ENCODE assay signal across 32 cellular contexts in the genomic region with DNA sequence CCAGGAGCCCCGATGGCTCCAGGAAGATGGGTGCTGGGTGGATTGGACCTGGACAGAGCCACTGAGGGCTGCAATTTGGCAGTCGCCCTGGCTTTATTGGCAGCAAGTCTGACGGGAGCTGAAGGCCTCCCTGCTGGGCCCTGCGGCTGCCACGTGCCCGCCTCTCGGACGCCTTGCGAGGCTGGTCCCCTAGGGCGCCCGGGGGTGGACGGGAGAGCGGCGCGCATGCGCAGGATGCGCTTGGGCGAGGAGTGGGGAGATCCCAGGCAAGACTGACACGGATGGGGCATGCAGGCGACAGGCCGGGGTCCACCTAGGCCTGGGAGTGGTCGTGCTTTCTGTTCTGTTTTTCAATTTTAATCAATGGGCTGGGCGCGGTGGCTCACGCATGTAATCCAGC.
"Had no signal": no experiment of that assay in that cellular context is flagged by ENCODE, and none has a peak within 500 bp of the region (broad histone marks: within the 10 kb centered on the region; RNA-seq: fewer than 3 reads in every experiment).

No MANE protein-coding gene starts in this region.

- ATAC-seq: activated CD4-positive, alpha-beta T cell treated with anti-CD3 and anti-CD28 coated beads for 36 hours; activated CD8-positive, alpha-beta memory T cell treated with anti-CD3 and anti-CD28 coated beads, Interleukin-2, amount 10 ng/mL, durations not matched to agents 7 days and 5 days; activated CD8-positive, alpha-beta T cell treated with anti-CD3 and anti-CD28 coated beads, Interleukin-2, amount 10 ng/mL, durations not matched to agents 7 days and 5 days; activated naive CD8-positive, alpha-beta T cell treated with anti-CD3 and anti-CD28 coated beads, Interleukin-2, amount 50 U/mL, for 24 hours; effector memory CD8-positive, alpha-beta T cell had no signal

- DNase-seq: activated CD4-positive, alpha-beta memory T cell treated with anti-CD3 and anti-CD28 coated beads for 36 hours; activated CD4-positive, alpha-beta T cell treated with anti-CD3 and anti-CD28 coated beads for 36 hours; activated CD4-positive, alpha-beta T cell treated with anti-CD3 and anti-CD28 coated beads, Interleukin-2, amount 10 ng/mL, durations not matched to agents 24 days and 14 days; activated CD4-positive, CD25-positive, alpha-beta regulatory T cell; activated CD4-positive, CD25-positive, alpha-beta regulatory T cell treated with anti-CD3 and anti-CD28 coated beads, Interleukin-2, amount 50 U/mL, for 72 hours; activated CD8-positive, alpha-beta memory T cell treated with anti-CD3 and anti-CD28 coated beads, Interleukin-2, amount 10 ng/mL, durations not matched to agents 7 days and 5 days; activated CD8-positive, alpha-beta memory T cell treated with anti-CD3 and anti-CD28 coated beads, Interleukin-2, amount 50 U/mL, for 4 hours; activated CD8-positive, alpha-beta T cell treated with anti-CD3 and anti-CD28 coated beads, Interleukin-2, amount 10 ng/mL, durations not matched to agents 7 days and 5 days; activated effector memory CD4-positive, alpha-beta T cell treated with anti-CD3 and anti-CD28 coated beads, Interleukin-2, amount 50 U/mL, for 16 hours; activated naive CD4-positive, alpha-beta T cell treated with anti-CD3 and anti-CD28 coated beads for 36 hours; activated naive CD8-positive, alpha-beta T cell treated with anti-CD3 and anti-CD28 coated beads for 36 hours; activated naive CD8-positive, alpha-beta T cell treated with anti-CD3 and anti-CD28 coated beads, Interleukin-2, amount 50 U/mL, for 24 hours; activated T-cell treated with anti-CD3 and anti-CD28 coated beads, Interleukin-2, amount 50 U/mL, for 1 hour; activated T-cell treated with anti-CD3 and anti-CD28 coated beads, Interleukin-2, amount 50 U/mL, for 48 hours; brain microvascular endothelial cell; cortex of kidney; dermis blood vessel endothelial cell; effector CD4-positive, alpha-beta T cell; effector memory CD8-positive, alpha-beta T cell; esophagus squamous epithelium; foreskin melanocyte; T-helper 2 cell had no signal

- H3K27ac Mint-ChIP-seq: activated CD4-positive, alpha-beta memory T cell treated with anti-CD3 and anti-CD28 coated beads for 36 hours; activated CD4-positive, alpha-beta T cell treated with anti-CD3 and anti-CD28 coated beads for 36 hours; activated CD4-positive, alpha-beta T cell treated with anti-CD3 and anti-CD28 coated beads, Interleukin-2, amount 10 ng/mL, durations not matched to agents 24 days and 14 days; activated CD8-positive, alpha-beta memory T cell treated with anti-CD3 and anti-CD28 coated beads, Interleukin-2, amount 10 ng/mL, durations not matched to agents 7 days and 5 days; activated CD8-positive, alpha-beta T cell treated with anti-CD3 and anti-CD28 coated beads, Interleukin-2, amount 10 ng/mL, durations not matched to agents 7 days and 5 days; activated naive CD4-positive, alpha-beta T cell treated with anti-CD3 and anti-CD28 coated beads for 36 hours; activated naive CD4-positive, alpha-beta T cell treated with anti-CD3 and anti-CD28 coated beads, Interleukin-2, amount 50 U/mL, for 24 hours; activated naive CD8-positive, alpha-beta T cell treated with anti-CD3 and anti-CD28 coated beads for 36 hours; activated naive CD8-positive, alpha-beta T cell treated with anti-CD3 and anti-CD28 coated beads, Interleukin-2, amount 50 U/mL, for 24 hours; activated T-helper 1 cell treated with anti-CD3 and anti-CD28 coated beads, Interleukin-12 subunit alpha, Interleukin-12 subunit beta, Interleukin-2, Interleukin-4 antibody, amounts not matched to agents 30 ng/mL and 10 ng/mL and 1 ng/mL, durations not matched to agents 14 hours and 24 hours and 36 hours; activated T-helper 2 cell treated with anti-CD3 and anti-CD28 coated beads, Interferon-gamma antibody, Interleukin-2, Interleukin-4, amounts not matched to agents 10 μg/mL and 5 μg/mL and 100 μg/mL, durations not matched to agents 14 hours and 24 hours and 36 hours; effector memory CD8-positive, alpha-beta T cell had no signal

- H3K4me3 Mint-ChIP-seq: activated CD4-positive, alpha-beta memory T cell treated with anti-CD3 and anti-CD28 coated beads for 36 hours; activated CD4-positive, alpha-beta T cell treated with anti-CD3 and anti-CD28 coated beads for 36 hours; activated CD4-positive, alpha-beta T cell treated with anti-CD3 and anti-CD28 coated beads, Interleukin-2, amount 10 ng/mL, durations not matched to agents 24 days and 14 days; activated CD8-positive, alpha-beta memory T cell treated with anti-CD3 and anti-CD28 coated beads, Interleukin-2, amount 10 ng/mL, durations not matched to agents 7 days and 5 days; activated CD8-positive, alpha-beta T cell treated with anti-CD3 and anti-CD28 coated beads, Interleukin-2, amount 10 ng/mL, durations not matched to agents 7 days and 5 days; activated naive CD4-positive, alpha-beta T cell treated with anti-CD3 and anti-CD28 coated beads for 36 hours; activated naive CD4-positive, alpha-beta T cell treated with anti-CD3 and anti-CD28 coated beads, Interleukin-2, amount 50 U/mL, for 24 hours; activated naive CD8-positive, alpha-beta T cell treated with anti-CD3 and anti-CD28 coated beads for 36 hours; activated naive CD8-positive, alpha-beta T cell treated with anti-CD3 and anti-CD28 coated beads, Interleukin-2, amount 50 U/mL, for 24 hours; activated T-helper 1 cell treated with anti-CD3 and anti-CD28 coated beads, Interleukin-12 subunit alpha, Interleukin-12 subunit beta, Interleukin-2, Interleukin-4 antibody, amounts not matched to agents 30 ng/mL and 10 ng/mL and 1 ng/mL, durations not matched to agents 14 hours and 24 hours and 36 hours; central memory CD8-positive, alpha-beta T cell; effector memory CD8-positive, alpha-beta T cell had no signal

- H3K27me3 ChIP-seq: adrenal gland, ascending aorta, brain microvascular endothelial cell, esophagus squamous epithelium, gastroesophageal sphincter had no signal

- H3K9me3 Mint-ChIP-seq: activated CD4-positive, alpha-beta memory T cell treated with anti-CD3 and anti-CD28 coated beads for 36 hours; activated CD4-positive, alpha-beta T cell treated with anti-CD3 and anti-CD28 coated beads, Interleukin-2, amount 10 ng/mL, durations not matched to agents 24 days and 14 days; activated naive CD4-positive, alpha-beta T cell treated with anti-CD3 and anti-CD28 coated beads for 36 hours; activated naive CD4-positive, alpha-beta T cell treated with anti-CD3 and anti-CD28 coated beads, Interleukin-2, amount 50 U/mL, for 24 hours; activated naive CD8-positive, alpha-beta T cell treated with anti-CD3 and anti-CD28 coated beads for 36 hours; activated naive CD8-positive, alpha-beta T cell treated with anti-CD3 and anti-CD28 coated beads, Interleukin-2, amount 50 U/mL, for 24 hours; activated T-helper 2 cell treated with anti-CD3 and anti-CD28 coated beads, Interferon-gamma antibody, Interleukin-2, Interleukin-4, amounts not matched to agents 10 μg/mL and 5 μg/mL and 100 μg/mL, durations not matched to agents 14 hours and 24 hours and 36 hours; central memory CD8-positive, alpha-beta T cell; effector memory CD8-positive, alpha-beta T cell had no signal

- H3K36me3 ChIP-seq: adrenal gland, ascending aorta, brain microvascular endothelial cell, esophagus squamous epithelium, gastroesophageal sphincter had no signal

- H3K9me3 ChIP-seq: adrenal gland, ascending aorta, esophagus squamous epithelium, gastroesophageal sphincter had no signal

- H3K27me3 Mint-ChIP-seq: activated naive CD4-positive, alpha-beta T cell treated with anti-CD3 and anti-CD28 coated beads, Interleukin-2, amount 50 U/mL, for 24 hours; activated naive CD8-positive, alpha-beta T cell treated with anti-CD3 and anti-CD28 coated beads, Interleukin-2, amount 50 U/mL, for 24 hours had no signal

- H3K4me1 ChIP-seq: adrenal gland, ascending aorta had no signal

- H3K4me1 Mint-ChIP-seq: activated CD4-positive, alpha-beta T cell treated with anti-CD3 and anti-CD28 coated beads for 36 hours; activated CD4-positive, alpha-beta T cell treated with anti-CD3 and anti-CD28 coated beads, Interleukin-2, amount 10 ng/mL, durations not matched to agents 24 days and 14 days; activated CD8-positive, alpha-beta memory T cell treated with anti-CD3 and anti-CD28 coated beads, Interleukin-2, amount 10 ng/mL, durations not matched to agents 7 days and 5 days; activated naive CD4-positive, alpha-beta T cell treated with anti-CD3 and anti-CD28 coated beads, Interleukin-2, amount 50 U/mL, for 24 hours; activated naive CD8-positive, alpha-beta T cell treated with anti-CD3 and anti-CD28 coated beads for 36 hours; activated naive CD8-positive, alpha-beta T cell treated with anti-CD3 and anti-CD28 coated beads, Interleukin-2, amount 50 U/mL, for 24 hours; central memory CD8-positive, alpha-beta T cell had no signal

- FAIRE-seq: endometrium, endothelial cell of umbilical vein had no signal

- H3K4me3 ChIP-seq: adrenal gland, ascending aorta, esophagus squamous epithelium, gastroesophageal sphincter had no signal

- H3K27ac ChIP-seq: adrenal gland, ascending aorta, brain microvascular endothelial cell, epithelial cell of prostate, esophagus squamous epithelium, gastroesophageal sphincter had no signal
